8 cellular contexts compared by ENCODE assay signal in genomic region chr5:141320225-141321169, GRCh38. TPM values are rescaled to one million over a fixed set of nuclear protein-coding genes. Genes with fewer than 3 reads are reported as not detected.
DNase-seq lines count a peak whose midpoint lies in the region; ATAC-seq and TF ChIP-seq lines count a peak whose summit lies in the region.

Gene TAF7, minus strand, starts transcription at chr5:141320784. Its CDS starts 740 bp downstream, at chr5:141320044.

- ATAC-seq in GM18498 (IDR thresholded peaks at IDR 0.05; ENCODE audit: unreplicated experiment) (peak; percentile 98), HG02938 (IDR thresholded peaks at IDR 0.05; ENCODE audit: unreplicated experiment) (peak; percentile 91), right cardiac atrium (peak; percentile 99 to 100)

- TF ChIP-seq POLR2A in uterus (IDR thresholded peaks at IDR 0.05) = peak; percentile 84 to 94

- DNase-seq in NCI-H187 (lab: John Stamatoyannopoulos, UW) (peak; percentile 74 to 78), T-helper 2 cell (peak; percentile 79 to 95 (median 86)), right cardiac atrium (peak; percentile 92 to 97 (median 96)), pulmonary artery endothelial cell (ENCODE audit: low read depth, low spot score) (peak; percentile 82), uterus (peak; percentile 86 to 90)

- H3K4me1 ChIP-seq in right cardiac atrium (ENCODE audit: control insufficient read depth, insufficient read depth, low read length) (no peaks in the 10 kb centered on the region), uterus (no peaks in the 10 kb centered on the region)

- intact Hi-C loops in right cardiac atrium (cut with DNase I) = no loop called here
- intact Hi-C loops in uterus (cut with DNase I; ENCODE audit: low total_unique reads) = no loop called here

- H3K27ac ChIP-seq in angular gyrus (ENCODE audit: low read depth, low read length) (peak within 1 kb of the TSS; percentile 98), right cardiac atrium (ENCODE audit: low read length) (peak within 1 kb of the TSS; percentile 93), uterus (peak within 1 kb of the TSS; percentile 92 to 94)

- H3K9me3 ChIP-seq in right cardiac atrium (ENCODE audit: control insufficient read depth, low read length) (peaks cover 8% of the 10 kb centered on the region), uterus (peaks cover 14 to 54% of the 10 kb centered on the region in 2 donors)

- peak; percentile 56 to 85 (median 66) for TF ChIP-seq CTCF in uterus (IDR thresholded peaks at IDR 0.05)

- peak within 1 kb of the TSS; percentile 78 for H3K4me3 ChIP-seq in right cardiac atrium (ENCODE audit: low read length)
- peak within 1 kb of the TSS; percentile 62 to 72 for H3K4me3 ChIP-seq in uterus

- 1% methylated on average over 67 of the region's 67 CpGs for WGBS in right cardiac atrium

- no peaks in the 10 kb centered on the region for H3K36me3 ChIP-seq in uterus

- H3K27me3 ChIP-seq in right cardiac atrium (ENCODE audit: control insufficient read depth, insufficient read depth) (no peaks in the 10 kb centered on the region), uterus (no peaks in the 10 kb centered on the region)

RNA-seq across cellular contexts. Expression of gene TAF7, which starts in this region (rescaled TPM):
- 100 to 1,000 TPM in 1 of 4 donors, 10 to 100 TPM in 3; 86.7 to 109 (median 95.1) TPM for total RNA-seq in right cardiac atrium
- 94.6 TPM for polyA plus RNA-seq in right cardiac atrium
- 70.7 and 109 TPM in 2 replicates for total RNA-seq in pulmonary artery endothelial cell
- 100 to 1,000 TPM in 2 of 4 donors, 10 to 100 TPM in 2; 76.1 to 121 (median 98.0) TPM for total RNA-seq in uterus

Comparison
In these comparisons a context has a peak if more than half of its experiments do, and no peak if none do; other contexts are left out.
1. Peak in every context shown above with its lines: DNase-seq, ATAC-seq, H3K4me3 ChIP-seq and H3K27ac ChIP-seq.